ENCODE assay signal across 9 cellular contexts in the genomic region with DNA sequence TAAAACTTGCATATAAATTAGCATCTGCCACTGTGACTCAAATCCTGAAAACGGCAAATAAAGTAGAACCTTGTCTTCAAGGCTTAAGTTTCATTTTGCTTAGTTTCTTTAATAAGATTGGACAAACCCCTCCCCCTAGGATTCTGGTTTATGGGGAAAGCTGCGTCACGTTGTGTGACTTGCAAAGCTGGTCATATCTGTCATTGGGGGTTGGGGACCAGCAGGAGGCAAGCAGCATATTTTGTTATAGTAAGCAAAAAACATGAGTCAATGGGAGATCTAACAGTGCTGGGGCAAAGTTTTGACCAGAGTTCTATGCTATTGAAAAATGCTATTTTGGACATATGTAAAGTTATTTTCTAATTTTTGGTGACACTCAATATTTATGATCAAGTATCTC.
DNase-seq lines count a peak whose midpoint lies in the region; ATAC-seq and TF ChIP-seq lines count a peak whose summit lies in the region.
"Had no signal": no experiment of that assay in that cellular context is flagged by ENCODE, and none has a peak within 500 bp of the region (broad histone marks: within the 10 kb centered on the region; RNA-seq: fewer than 3 reads in every experiment).

No MANE protein-coding gene starts in this region.

- no peak overlapping the region for H3K27ac ChIP-seq in SJCRH30
- no peak overlapping the region for H3K27ac ChIP-seq in foreskin keratinocyte
- H3K27ac ChIP-seq in skin epidermis, result no peak overlapping the region

- no peaks in the 10 kb centered on the region for H3K9me3 ChIP-seq in SJCRH30 (replicated peaks)

- H3K4me3 ChIP-seq in SJCRH30 (peak overlapping the region; percentile 47), skin epidermis (peak overlapping the region in 6 of 7 experiments; percentile 5 to 34 (median 16))

- DNase-seq in H4 (ENCODE audit: low spot score), result peak; percentile 87
- DNase-seq in SJCRH30, result peak; percentile 8 to 22
- peak in 1 of 2 donors; percentile 1 for DNase-seq in foreskin keratinocyte
- DNase-seq in NCI-H1092 treated with DMSO at 0.1 percent for 48 hours (lab: John Stamatoyannopoulos, UW), result no peak
- DNase-seq in GM10266 (ENCODE audit: extremely low spot score), result no peak
- DNase-seq: activated T-cell treated with anti-CD3 and anti-CD28 coated beads, Interleukin-2, amount 50 U/mL, for 24 hours had no signal

- ATAC-seq in foreskin keratinocyte (peak; percentile 41), GM21515 (IDR thresholded peaks at IDR 0.05; ENCODE audit: unreplicated experiment) (no peak), HG03135 (IDR thresholded peaks at IDR 0.05; ENCODE audit: unreplicated experiment) (no peak)

- H3K4me1 ChIP-seq in SJCRH30 (no peaks in the 10 kb centered on the region), foreskin keratinocyte (no peaks in the 10 kb centered on the region)

- TF ChIP-seq CTCF in foreskin keratinocyte (conservative IDR thresholded peaks at IDR 0.05) (no peak), GM10266 (IDR thresholded peaks at IDR 0.05; ENCODE audit: control insufficient read depth, insufficient read depth, low read depth, missing control alignments) (no peak)

- H3K36me3 ChIP-seq in SJCRH30, result no peaks in the 10 kb centered on the region

- H3K27me3 ChIP-seq in SJCRH30 (no peaks in the 10 kb centered on the region), foreskin keratinocyte (no peaks in the 10 kb centered on the region)

Comparison
In these comparisons a context has a peak if more than half of its experiments do, and no peak if none do; other contexts are left out.
1. DNase-seq: peak in H4 (single experiment) and SJCRH30 (2 of 2); none in NCI-H1092 treated with DMSO at 0.1 percent for 48 hours (single experiment) and GM10266 (single experiment).